In the genomic region with DNA sequence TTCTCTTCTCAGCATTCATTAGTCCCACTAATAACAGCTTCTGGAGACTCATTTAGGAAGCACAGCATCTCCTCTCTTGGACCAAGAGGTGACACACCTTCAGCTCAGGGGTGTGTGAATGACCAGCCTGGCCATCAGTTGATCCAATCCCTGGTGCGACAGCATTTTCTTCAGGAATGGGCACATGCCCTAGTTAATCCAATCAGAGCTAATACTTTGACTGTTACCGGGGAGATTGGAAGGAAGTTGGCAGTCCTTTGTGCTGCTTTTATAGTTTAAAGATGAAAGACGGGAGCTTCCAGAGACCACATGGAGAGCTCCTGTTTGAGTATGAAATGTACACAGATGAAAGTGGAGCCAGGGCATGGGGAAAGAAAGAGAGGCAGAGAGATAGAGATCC, we compare ENCODE assay signal across 20 cellular contexts.
A peak's percentile ranks its signal among the peaks of the same experiment; 100 is the strongest.
DNase-seq lines count a peak whose midpoint lies in the region; ATAC-seq, FAIRE-seq and TF ChIP-seq lines count a peak whose summit lies in the region.
"Had no signal": no experiment of that assay in that cellular context is flagged by ENCODE, and none has a peak within 500 bp of the region (broad histone marks: within the 10 kb centered on the region; RNA-seq: fewer than 3 reads in every experiment).

No MANE protein-coding gene starts in this region.

- TF ChIP-seq CTCF in K562 (IDR thresholded peaks at IDR 0.05 in 2 of 3, conservative IDR thresholded peaks at IDR 0.05 in 1 of 3; ENCODE audit: insufficient read depth in 2 of 3, low read depth in 1 of 3, low read length in 3 of 3) (no peak), suprapubic skin (IDR thresholded peaks at IDR 0.05) (no peak)

- no peaks in the 10 kb centered on the region for H3K9me1 ChIP-seq in K562 (ENCODE audit: control insufficient read depth, insufficient read depth, low read length)

- H4K20me1 ChIP-seq in K562 (replicated peaks; ENCODE audit: control insufficient read depth, insufficient read depth, low read length): no peaks in the 10 kb centered on the region

- no peaks in the 10 kb centered on the region for H3K27me3 ChIP-seq in K562 (ENCODE audit: control insufficient read depth in 2 of 2, insufficient read depth in 2 of 2, low read length in 2 of 2)
- H3K27me3 ChIP-seq in suprapubic skin: no peaks in the 10 kb centered on the region
- H3K27me3 ChIP-seq: sigmoid colon had no signal

- H3K36me3 ChIP-seq in K562 (ENCODE audit: control insufficient read depth, insufficient read depth, low read length) (no peaks in the 10 kb centered on the region), suprapubic skin (no peaks in the 10 kb centered on the region)
- H3K36me3 ChIP-seq: HAP-1, sigmoid colon had no signal

- FAIRE-seq in K562 (lab: Jason Lieb, UNC): no peak

- POLR2A ChIA-PET in K562 (lab: Yijun Ruan, JAX): interaction anchor here (0.5 to 1.1 kb wide), 2 partner anchors 10 to 39 kb away, joined by 3 read pairs; no protein-coding TSS in a partner anchor

- intact Hi-C loops in K562 (cut with micrococcal nuclease): no loop called here

- no peak overlapping the region for H3K4me2 ChIP-seq in K562 (ENCODE audit: insufficient read depth, low read length)

- H3K4me3 ChIP-seq in K562: no peak overlapping the region
- no peak overlapping the region for H3K4me3 ChIP-seq in suprapubic skin
- H3K4me3 ChIP-seq: HAP-1, sigmoid colon had no signal

- CTCF ChIA-PET in K562 (lab: Yijun Ruan, JAX; ENCODE audit: low intra/inter-chr PET ratio): no interaction called here

- 63% methylated on average over 3 of the region's 3 CpGs for WGBS in K562 (ENCODE audit: insufficient coverage, low coverage, missing lambda C conversion rate)
- WGBS in suprapubic skin: 57% methylated on average over 3 of the region's 3 CpGs

- in situ Hi-C loops in K562 (cut with MboI): no loop called here

- peak overlapping the region; percentile 56; the same call in 1 of the 2 replicates for H2AFZ ChIP-seq in K562 (ENCODE audit: low read depth, low read length)

- H3K9me3 ChIP-seq in K562 (replicated peaks; ENCODE audit: control insufficient read depth, insufficient read depth, low read depth, low read length): no peaks in the 10 kb centered on the region; the same call in 1 of the 2 replicates
- H3K9me3 ChIP-seq in suprapubic skin: no peaks in the 10 kb centered on the region
- H3K9me3 ChIP-seq: HAP-1, sigmoid colon had no signal

- peak; percentile 11 for ATAC-seq in GM18861 (IDR thresholded peaks at IDR 0.05; ENCODE audit: unreplicated experiment)
- peak; percentile 22 for ATAC-seq in GM21367 (IDR thresholded peaks at IDR 0.05; ENCODE audit: unreplicated experiment)
- ATAC-seq in HG02885 (IDR thresholded peaks at IDR 0.05; ENCODE audit: poor library complexity, unreplicated experiment): peak; percentile 24
- ATAC-seq in K562: no peak
- ATAC-seq in HG03521 (IDR thresholded peaks at IDR 0.05; ENCODE audit: unreplicated experiment): no peak
- ATAC-seq: Right ventricle myocardium inferior had no signal

- no peaks in the 10 kb centered on the region for H3K79me2 ChIP-seq in K562 (ENCODE audit: control insufficient read depth, insufficient read depth, low read length)

- no peak for DNase-seq in K562 (ENCODE audit: extremely low read depth in 1 of 4, low spot score in 3 of 4)
- DNase-seq in GM19240 (ENCODE audit: insufficient read length, low spot score): no peak
- no peak for DNase-seq in suprapubic skin (ENCODE audit: low spot score in 2 of 2)
- DNase-seq in activated CD4-positive, CD25-positive, alpha-beta regulatory T cell (lab: John Stamatoyannopoulos, UW): no peak
- DNase-seq: activated effector memory CD4-positive, alpha-beta T cell treated with Interleukin-2 at 50 U/mL for 16 hours; CD8-positive, alpha-beta memory T cell; endodermal cell; hippocampal formation; kidney glomerular epithelial cell; midbrain; NCI-H1436 treated with DMSO at 0.1 percent for 48 hours; nucleus accumbens; sigmoid colon; stimulated activated CD4-positive, alpha-beta T cell treated with anti-CD3 and anti-CD28 coated beads, Interleukin-1b, Interleukin-23, amount 100 ng/mL, for 48 hours had no signal

- no peak overlapping the region for H3K9ac ChIP-seq in K562 (ENCODE audit: insufficient read depth in 1 of 2, low read depth in 2 of 2, low read length in 2 of 2)

- no peak for TF ChIP-seq RAD21 in K562 (CRISPR knock-in tag; conservative IDR thresholded peaks at IDR 0.05 in 1 of 2, IDR thresholded peaks at IDR 0.05 in 1 of 2)

- TF ChIP-seq EP300 in K562 (IDR thresholded peaks at IDR 0.05; ENCODE audit: low read length): no peak
- TF ChIP-seq EP300 in suprapubic skin (IDR thresholded peaks at IDR 0.05): no peak

- peaks cover 7 to 21% of the 10 kb centered on the region in 2 experiments; a peak in 3 of 5 replicates for H3K4me1 ChIP-seq in K562 (replicated peaks in 1 of 2; ENCODE audit: control insufficient read depth in 2 of 2, insufficient read depth in 2 of 2, low read length in 2 of 2)
- no peaks in the 10 kb centered on the region for H3K4me1 ChIP-seq in suprapubic skin
- H3K4me1 ChIP-seq: HAP-1, sigmoid colon had no signal

- BruUV-seq in K562 (replicated peaks; lab: Mats Ljungman, UMichigan): no TSS peak

- no peak for TF ChIP-seq POLR2A in K562 (conservative IDR thresholded peaks at IDR 0.05)
- TF ChIP-seq POLR2A in suprapubic skin (IDR thresholded peaks at IDR 0.05): no peak

- H3K27ac ChIP-seq in K562 (ENCODE audit: extremely low read depth, low read depth, low read length) (no peak overlapping the region), suprapubic skin (no peak overlapping the region)
- H3K27ac ChIP-seq: sigmoid colon had no signal

TF ChIP-seq in K562, 482 proteins besides CTCF, POLR2A, EP300 and RAD21:
- TF ChIP-seq TEAD4 (IDR thresholded peaks at IDR 0.05; ENCODE audit: low read length) (no peak), TEAD4 (CRISPR knock-in tag; IDR thresholded peaks at IDR 0.05; ENCODE audit: borderline replicate concordance) (no peak), RFX5 (IDR thresholded peaks at IDR 0.05; ENCODE audit: low read depth, low read length) (0 out of 2 replicates have a peak, but pooled peaks have one; percentile 35)
- TF ChIP-seq, protein P1, sequence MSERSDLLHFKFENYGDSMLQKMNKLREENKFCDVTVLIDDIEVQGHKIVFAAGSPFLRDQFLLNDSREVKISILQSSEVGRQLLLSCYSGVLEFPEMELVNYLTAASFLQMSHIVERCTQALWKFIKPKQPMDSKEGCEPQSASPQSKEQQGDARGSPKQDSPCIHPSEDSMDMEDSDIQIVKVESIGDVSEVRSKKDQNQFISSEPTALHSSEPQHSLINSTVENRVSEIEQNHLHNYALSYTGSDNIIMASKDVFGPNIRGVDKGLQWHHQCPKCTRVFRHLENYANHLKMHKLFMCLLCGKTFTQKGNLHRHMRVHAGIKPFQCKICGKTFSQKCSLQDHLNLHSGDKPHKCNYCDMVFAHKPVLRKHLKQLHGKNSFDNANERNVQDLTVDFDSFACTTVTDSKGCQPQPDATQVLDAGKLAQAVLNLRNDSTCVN (CRISPR knock-in tag; IDR thresholded peaks at IDR 0.05): no peak

Comparison
In these comparisons a context has a peak if more than half of its experiments do, and no peak if none do; other contexts are left out.
1. ATAC-seq: peak in GM18861 (single experiment), GM21367 (single experiment) and HG02885 (single experiment); none in K562 (single experiment) and HG03521 (single experiment).